Comparison of ENCODE assay signal across 16 cellular contexts in genomic region chr6:160735523-160735922, GRCh38.
A peak's percentile ranks its signal among the peaks of the same experiment; 100 is the strongest.
DNase-seq lines count a peak whose midpoint lies in the region; ATAC-seq and TF ChIP-seq lines count a peak whose summit lies in the region.
"Had no signal": no experiment of that assay in that cellular context is flagged by ENCODE, and none has a peak within 500 bp of the region (broad histone marks: within the 10 kb centered on the region; RNA-seq: fewer than 3 reads in every experiment).

No MANE protein-coding gene starts in this region.

- H3K4me3 ChIP-seq in GM12864 (ENCODE audit: low read depth, low read length) = no peak overlapping the region

- TF ChIP-seq CTCF in GM12864 (IDR thresholded peaks at IDR 0.05; ENCODE audit: low read depth, low read length, missing control alignments) = no peak

- DNase-seq in GM12864 (ENCODE audit: low read depth) = peak; percentile 54
- DNase-seq in SW480 (ENCODE audit: low spot score) = no peak
- DNase-seq in dedifferentiated amniotic fluid mesenchymal stem cell (ENCODE audit: extremely low spot score) = no peak
- no peak for DNase-seq in middle frontal gyrus (ENCODE audit: extremely low spot score, low spot score)
- no peak for DNase-seq in T1000 (lab: John Stamatoyannopoulos, UW)
- DNase-seq: activated T-cell treated with anti-CD3 and anti-CD28 coated beads, Interleukin-2, amount 50 U/mL, for 48 hours; DMS153; effector CD8-positive, alpha-beta T cell; glutamatergic neuron; left ventricle myocardium superior; NCI-H1092; trophoblast cell had no signal

- ATAC-seq in GM19328 (IDR thresholded peaks at IDR 0.05; ENCODE audit: unreplicated experiment) (peak; percentile 68), HG02571 (IDR thresholded peaks at IDR 0.05; ENCODE audit: unreplicated experiment) (peak; percentile 54), HG03139 (IDR thresholded peaks at IDR 0.05; ENCODE audit: unreplicated experiment) (peak; percentile 56)
- ATAC-seq: left ventricle myocardium superior, WTC11 had no signal
